ENCODE assay signal across 8 cellular contexts in the genomic region with DNA sequence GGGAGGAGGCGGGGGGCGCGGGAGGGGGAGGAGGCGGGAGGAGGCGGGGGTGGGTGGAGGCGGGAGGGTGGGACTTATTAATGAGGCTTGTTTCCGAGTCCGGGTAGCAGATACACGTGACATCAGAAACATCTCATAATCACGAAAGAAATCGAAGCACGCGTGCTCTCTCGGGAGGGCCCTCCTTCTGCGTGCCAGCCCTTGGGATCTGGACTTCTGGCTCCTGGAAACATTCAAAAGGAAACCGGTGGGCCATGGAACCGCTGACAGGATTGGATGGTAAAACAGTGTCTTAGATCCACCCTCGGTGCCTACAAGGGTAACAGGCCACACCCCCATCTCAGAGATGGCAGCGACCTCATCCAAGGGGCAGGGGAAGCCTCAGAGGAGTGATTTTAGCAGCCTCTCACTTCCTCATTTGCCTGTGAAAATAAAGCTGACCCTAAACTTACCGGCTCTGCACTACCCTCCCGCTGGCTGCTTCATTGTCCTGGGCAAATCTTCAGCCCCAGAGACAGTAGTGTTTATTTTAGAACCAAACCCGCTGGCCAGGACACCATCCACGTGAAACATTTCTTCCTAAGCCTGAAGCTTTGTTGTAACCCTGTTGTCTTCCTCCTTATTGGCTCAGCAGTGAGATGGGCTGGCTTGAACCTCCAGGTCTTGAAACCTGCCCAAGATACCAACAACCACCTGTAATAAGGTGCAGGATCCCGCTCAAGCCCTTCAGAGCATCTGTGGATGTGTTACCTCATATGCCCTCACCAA.
A peak's percentile ranks its signal among the peaks of the same experiment; 100 is the strongest.
DNase-seq lines count a peak whose midpoint lies in the region; ATAC-seq and TF ChIP-seq lines count a peak whose summit lies in the region.

No MANE protein-coding gene starts in this region.

- H3K9me3 ChIP-seq in colonic mucosa (no peaks in the 10 kb centered on the region), right lobe of liver (no peaks in the 10 kb centered on the region)

- intact Hi-C loops in colonic mucosa (cut with DNase I), result no loop called here
- intact Hi-C loops in right lobe of liver (cut with DNase I), result no loop called here

- TF ChIP-seq POLR2A in right lobe of liver (IDR thresholded peaks at IDR 0.05), result peak; percentile 26

- H3K27me3 ChIP-seq in colonic mucosa, result no peaks in the 10 kb centered on the region
- no peaks in the 10 kb centered on the region for H3K27me3 ChIP-seq in right lobe of liver

- H3K4me1 ChIP-seq in colonic mucosa (peaks cover 13% of the 10 kb centered on the region), right lobe of liver (peaks cover 3 to 58% (median 17%) of the 10 kb centered on the region in 4 donors)

- H3K9ac ChIP-seq in colonic mucosa (ENCODE audit: low read depth in 2 of 2, low read length in 2 of 2), result peak overlapping the region; percentile 67 to 70

- H3K4me3 ChIP-seq in colonic mucosa (peak overlapping the region; percentile 3), right lobe of liver (peak overlapping the region; percentile 12 to 50 (median 43))

- WGBS in right lobe of liver (ENCODE audit: insufficient coverage, low coverage, low lambda C conversion rate, missing lambda C conversion rate), result 8% methylated on average over 9 of the region's 24 CpGs

- DNase-seq in NCI-H1092 treated with DMSO at 0.1 percent for 48 hours (lab: John Stamatoyannopoulos, UW) (peak; percentile 29), NCI-H1092 (lab: John Stamatoyannopoulos, UW) (no peak), NCI-H1930 (lab: John Stamatoyannopoulos, UW) (peak; percentile 35 to 44), colonic mucosa (peak; percentile 84), right lobe of liver (peak; percentile 59 to 80 (median 78))
- DNase-seq in stimulated activated CD4-positive, alpha-beta T cell treated with anti-CD3 and anti-CD28 coated beads, Interleukin-4, amount 100 ng/mL, for 48 hours (ENCODE audit: low read depth in 2 of 2), result peak; percentile 24 to 27

- H3K27ac ChIP-seq in colonic mucosa (peak overlapping the region; percentile 77), right lobe of liver (peak overlapping the region; percentile 75 to 93 (median 88))

- no peaks in the 10 kb centered on the region for H3K36me3 ChIP-seq in colonic mucosa
- H3K36me3 ChIP-seq in right lobe of liver, result no peaks in the 10 kb centered on the region

- peak; percentile 79 for ATAC-seq in HG02852 (IDR thresholded peaks at IDR 0.05; ENCODE audit: unreplicated experiment)
- peak; percentile 67 to 74 for ATAC-seq in activated CD4-positive, CD25-positive, alpha-beta regulatory T cell treated with anti-CD3 and anti-CD28 coated beads, Interleukin-2, amount 50 U/mL, for 24 hours
- peak; percentile 64 to 72 (median 65) for ATAC-seq in right lobe of liver

- TF ChIP-seq CTCF in colonic mucosa (IDR thresholded peaks at IDR 0.05), result no peak
- TF ChIP-seq CTCF in right lobe of liver (IDR thresholded peaks at IDR 0.05), result no peak
